15 cellular contexts compared by ENCODE assay signal in genomic region chr22:45918455-45919370, GRCh38. TPM values are rescaled to one million over a fixed set of nuclear protein-coding genes. Genes with fewer than 3 reads are reported as not detected.
DNase-seq lines count a peak whose midpoint lies in the region; ATAC-seq, FAIRE-seq and TF ChIP-seq lines count a peak whose summit lies in the region.
"Had no signal": no experiment of that assay in that cellular context is flagged by ENCODE, and none has a peak within 500 bp of the region (broad histone marks: within the 10 kb centered on the region; RNA-seq: fewer than 3 reads in every experiment).

No MANE protein-coding gene starts in this region.

- H3K27me3 Mint-ChIP-seq in stimulated activated memory B cell treated with anti-CD40 and anti-IgM and Interleukin-4, amounts not matched to agents 10 μg/mL and 1 μg/mL and 100 μg/mL, for 72 hours, result peaks cover 48% of the 10 kb centered on the region
- H3K27me3 Mint-ChIP-seq: activated CD4-positive, alpha-beta T cell treated with anti-CD3 and anti-CD28 coated beads for 36 hours had no signal

- peak; percentile 31 for DNase-seq in HS-27A (ENCODE audit: low read depth)
- peak; percentile 79 for DNase-seq in RWPE1 (ENCODE audit: low spot score)
- peak; percentile 26 for DNase-seq in epithelial cell of prostate (ENCODE audit: low read depth, low spot score)
- no peak for DNase-seq in frontal cortex (ENCODE audit: low spot score in 2 of 2)
- no peak for DNase-seq in NCI-H69 (lab: John Stamatoyannopoulos, UW)
- DNase-seq in D341Med (ENCODE audit: low spot score), result no peak
- DNase-seq: activated CD4-positive, alpha-beta T cell treated with anti-CD3 and anti-CD28 coated beads for 36 hours; activated T-cell treated with anti-CD3 and anti-CD28 coated beads, Interleukin-2, amount 50 U/mL, for 1 hour had no signal

- H3K36me3 Mint-ChIP-seq in stimulated activated memory B cell treated with anti-CD40 and anti-IgM and Interleukin-4, amounts not matched to agents 10 μg/mL and 1 μg/mL and 100 μg/mL, for 72 hours, result no peaks in the 10 kb centered on the region

- no peak for FAIRE-seq in frontal cortex (lab: Jason Lieb, UNC)
- FAIRE-seq: H1 had no signal

- TF ChIP-seq CTCF in RWPE1 (conservative IDR thresholded peaks at IDR 0.05; ENCODE audit: low read depth), result no peak

- H3K9me3 Mint-ChIP-seq in stimulated activated memory B cell treated with anti-CD40 and anti-IgM and Interleukin-4, amounts not matched to agents 10 μg/mL and 1 μg/mL and 100 μg/mL, for 72 hours, result peaks cover 8% of the 10 kb centered on the region

- no peaks in the 10 kb centered on the region for H3K4me1 Mint-ChIP-seq in stimulated activated memory B cell treated with anti-CD40 and anti-IgM and Interleukin-4, amounts not matched to agents 10 μg/mL and 1 μg/mL and 100 μg/mL, for 72 hours
- H3K4me1 Mint-ChIP-seq: activated CD4-positive, alpha-beta T cell treated with anti-CD3 and anti-CD28 coated beads for 36 hours; nephron had no signal

- ATAC-seq in stimulated activated memory B cell treated with anti-CD40 and anti-IgM and Interleukin-4, amounts not matched to agents 10 μg/mL and 1 μg/mL and 100 μg/mL, for 72 hours, result peak; percentile 2
- no peak for ATAC-seq in GM21576 (IDR thresholded peaks at IDR 0.05; ENCODE audit: unreplicated experiment)
- ATAC-seq: activated CD4-positive, alpha-beta T cell treated with anti-CD3 and anti-CD28 coated beads for 36 hours; gastroesophageal sphincter had no signal

- no peak overlapping the region for H3K27ac Mint-ChIP-seq in stimulated activated memory B cell treated with anti-CD40 and anti-IgM and Interleukin-4, amounts not matched to agents 10 μg/mL and 1 μg/mL and 100 μg/mL, for 72 hours
- H3K27ac Mint-ChIP-seq: activated CD4-positive, alpha-beta T cell treated with anti-CD3 and anti-CD28 coated beads for 36 hours; nephron had no signal

- H3K27ac ChIP-seq in RWPE1 (peak overlapping the region; percentile 88), epithelial cell of prostate (peak overlapping the region; percentile 79)
- H3K27ac ChIP-seq: gastroesophageal sphincter had no signal

- CTCF ChIA-PET in RWPE1 (lab: Yijun Ruan, JAX), result interaction anchor here (1.1 kb wide), 1 partner anchor 54 kb away, joined by 3 read pairs; no protein-coding TSS in a partner anchor

- POLR2A ChIA-PET in RWPE1 (lab: Yijun Ruan, JAX; ENCODE audit: low non-redundant PET), result no interaction called here

- no peak overlapping the region for H3K4me3 Mint-ChIP-seq in stimulated activated memory B cell treated with anti-CD40 and anti-IgM and Interleukin-4, amounts not matched to agents 10 μg/mL and 1 μg/mL and 100 μg/mL, for 72 hours
- H3K4me3 Mint-ChIP-seq: activated CD4-positive, alpha-beta T cell treated with anti-CD3 and anti-CD28 coated beads for 36 hours; CD14-positive monocyte; nephron had no signal

RNA-seq across cellular contexts. Expression of gene WNT7B, which starts 58.2 kb away (rescaled TPM):
- 1.2 TPM for total RNA-seq in frontal cortex
- total RNA-seq: activated CD4-positive, alpha-beta T cell treated with anti-CD3 and anti-CD28 coated beads for 36 hours; skeletal muscle tissue had no signal

Comparison
In these comparisons a context has a peak if more than half of its experiments do, and no peak if none do; other contexts are left out.
1. DNase-seq: peak in HS-27A (single experiment), RWPE1 (single experiment) and epithelial cell of prostate (single experiment); none in frontal cortex (0 of 2), NCI-H69 (single experiment) and D341Med (single experiment).